8 cellular contexts compared by ENCODE assay signal in the genomic region with DNA sequence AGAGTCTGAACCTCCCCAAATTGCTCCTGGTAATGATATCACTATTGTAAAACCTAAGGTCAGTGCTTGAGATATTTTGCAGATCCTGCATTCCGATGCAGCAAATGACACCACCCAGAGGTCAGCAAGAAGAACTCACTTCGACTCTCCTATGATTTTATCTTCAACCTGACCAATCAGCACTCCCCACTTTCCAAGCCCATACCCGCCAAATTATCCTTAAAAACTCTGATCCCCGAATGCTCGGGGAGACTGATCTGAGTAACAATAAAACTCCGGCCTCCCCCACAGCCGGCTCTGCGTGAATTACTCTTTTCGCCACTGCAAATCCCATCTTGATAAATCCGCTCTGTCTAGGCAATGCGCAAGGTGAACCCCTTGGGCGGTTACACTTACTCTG. TPM values are rescaled to one million over a fixed set of nuclear protein-coding genes. Genes with fewer than 3 reads are reported as not detected.
DNase-seq lines count a peak whose midpoint lies in the region; ATAC-seq, FAIRE-seq and TF ChIP-seq lines count a peak whose summit lies in the region.

No MANE protein-coding gene starts in this region.

- intact Hi-C loops in lower leg skin (cut with DNase I; ENCODE audit: low total_unique reads) = no loop called here

- no peak for TF ChIP-seq POLR2A in GM12892 (IDR thresholded peaks at IDR 0.05; ENCODE audit: low read depth, low read length)
- no peak for TF ChIP-seq POLR2A in lower leg skin (IDR thresholded peaks at IDR 0.05)

- 1 to 4% (median 3%) methylated on average over 12 of the region's 12 CpGs for WGBS in small intestine, 3 donors
- 4% methylated on average over 12 of the region's 12 CpGs for WGBS in lower leg skin, 2 donors

- no peaks in the 10 kb centered on the region for H3K9me3 ChIP-seq in small intestine (ENCODE audit: control insufficient read depth, low read depth)

- H3K27ac ChIP-seq in 22Rv1 = peak overlapping the region; percentile 70
- peak overlapping the region in 1 of 2 donors; percentile 26 for H3K27ac ChIP-seq in small intestine (ENCODE audit: low read depth in 1 of 2, low read length in 1 of 2)

- DNase-seq in GM12892 (ENCODE audit: insufficient read length) (no peak), globus pallidus (ENCODE audit: low spot score) (peak; percentile 43), small intestine (peak; percentile 48), lower leg skin (ENCODE audit: low spot score in 2 of 2) (no peak)
- DNase-seq in activated effector memory CD4-positive, alpha-beta T cell treated with Interleukin-2 at 50 U/mL for 16 hours = no peak

- no peaks in the 10 kb centered on the region for H3K27me3 ChIP-seq in small intestine (ENCODE audit: control insufficient read depth in 2 of 2, insufficient read depth in 2 of 2, low read length in 2 of 2)

- H3K4me3 ChIP-seq in small intestine (ENCODE audit: low read depth in 1 of 2, low read length in 2 of 2) = peak overlapping the region in 1 of 2 donors; percentile 80
- H3K4me3 ChIP-seq in lower leg skin (ENCODE audit: low read depth, poor library complexity, severe bottlenecking) = no peak overlapping the region

- no peaks in the 10 kb centered on the region for H3K36me3 ChIP-seq in small intestine (ENCODE audit: control insufficient read depth in 2 of 2, insufficient read depth in 2 of 2, low read length in 2 of 2)

- H3K4me1 ChIP-seq in small intestine (ENCODE audit: control insufficient read depth in 2 of 2, insufficient read depth in 1 of 2, low read depth in 1 of 2, low read length in 1 of 2) = peaks cover 5 to 6% of the 10 kb centered on the region in 2 donors

- FAIRE-seq in GM12892 (lab: Jason Lieb, UNC) (peak; percentile 66), small intestine (lab: Jason Lieb, UNC) (no peak)

- ATAC-seq in SK-N-SH treated with all-trans-retinoic acid at 6 μM for 48 hours (peak; percentile 12; the same call in 2 of the 3 replicates), GM18868 (IDR thresholded peaks at IDR 0.05; ENCODE audit: unreplicated experiment) (no peak)

- peak; percentile 77 for TF ChIP-seq CTCF in 22Rv1 (IDR thresholded peaks at IDR 0.05)
- TF ChIP-seq CTCF in lower leg skin (IDR thresholded peaks at IDR 0.05) = no peak

TF ChIP-seq in SK-N-SH treated with all-trans-retinoic acid at 6 μM for 48 hours, 23 proteins besides CTCF, POLR2A, EP300 and RAD21:
- TF ChIP-seq RARB (CRISPR knock-in tag; IDR thresholded peaks at IDR 0.05) (no peak), ZFP30 (CRISPR knock-in tag; IDR thresholded peaks at IDR 0.05) (no peak), OSR1 (CRISPR knock-in tag; IDR thresholded peaks at IDR 0.05) (no peak), TOX (CRISPR knock-in tag; IDR thresholded peaks at IDR 0.05; ENCODE audit: borderline replicate concordance) (no peak), ZNF8 (CRISPR knock-in tag; IDR thresholded peaks at IDR 0.05) (no peak), ESRRG (CRISPR knock-in tag; IDR thresholded peaks at IDR 0.05) (no peak), PPARA (CRISPR knock-in tag; IDR thresholded peaks at IDR 0.05; ENCODE audit: borderline replicate concordance) (no peak), ZC3H10 (CRISPR knock-in tag; IDR thresholded peaks at IDR 0.05) (no peak), ZNF565 (CRISPR knock-in tag; conservative IDR thresholded peaks at IDR 0.05; ENCODE audit: low read depth) (no peak), ZFP3 (CRISPR knock-in tag; IDR thresholded peaks at IDR 0.05) (no peak)

RNA-seq across cellular contexts. Expression of a gene that starts 1.2 kb away (rescaled TPM):
- 93.2 TPM for polyA plus RNA-seq in GM12892 (2012; ENCODE audit: missing spikeins)
- polyA plus RNA-seq in small intestine = 100 to 1,000 TPM; 106 to 220 (median 198) TPM
- 100 to 1,000 TPM; 229 to 483 (median 297) TPM for total RNA-seq in lower leg skin

RNA-seq across cellular contexts. Expression of a gene that starts 1.6 kb away (rescaled TPM):
- polyA plus RNA-seq in GM12892 (2012; ENCODE audit: missing spikeins) = 40.9 TPM
- 10 to 100 TPM; 23.4 to 30.3 (median 25.3) TPM for polyA plus RNA-seq in small intestine
- total RNA-seq in lower leg skin = 10 to 100 TPM in 3 of 4 donors, 1 to 10 TPM in 1; 4.1 to 14.4 (median 12.4) TPM

Comparison
In these comparisons a context has a peak if more than half of its experiments do, and no peak if none do; other contexts are left out.
1. DNase-seq: peak in globus pallidus (single experiment) and small intestine (single experiment); none in GM12892 (single experiment), lower leg skin (0 of 2) and activated effector memory CD4-positive, alpha-beta T cell treated with Interleukin-2 at 50 U/mL for 16 hours (single experiment).